Comparison of ENCODE assay signal across 17 cellular contexts in the genomic region with DNA sequence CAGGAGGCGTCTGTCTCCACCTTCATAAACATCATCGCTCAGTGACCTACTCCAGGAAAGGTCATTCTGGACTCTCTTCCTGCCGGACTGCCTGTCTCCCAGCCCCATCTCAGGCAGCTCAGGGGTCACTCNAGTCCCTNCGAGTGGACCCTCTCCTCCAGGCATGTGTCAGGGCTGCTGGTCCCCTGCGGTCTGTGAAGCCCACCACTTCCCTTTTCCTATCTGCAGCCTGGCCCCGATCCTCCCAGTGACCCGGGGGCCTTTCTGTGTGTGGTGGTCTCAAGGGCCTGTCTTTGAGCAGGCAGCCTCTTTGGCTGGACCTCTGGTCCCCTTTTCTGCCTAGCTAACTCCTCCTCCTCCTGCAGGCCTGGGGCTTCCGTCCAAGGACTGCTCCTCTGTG.
"Had no signal": no experiment of that assay in that cellular context is flagged by ENCODE, and none has a peak within 500 bp of the region (broad histone marks: within the 10 kb centered on the region; RNA-seq: fewer than 3 reads in every experiment).

No MANE protein-coding gene starts in this region.

- H3K4me1 ChIP-seq: colonic mucosa, left ventricle myocardium inferior, stomach had no signal

- H3K36me3 ChIP-seq: colonic mucosa, esophagus muscularis mucosa, gastrocnemius medialis, left ventricle myocardium inferior, neutrophil, ovary, stomach, vagina had no signal

- H3K27me3 ChIP-seq: colonic mucosa, esophagus muscularis mucosa, gastrocnemius medialis, ovary, stomach, vagina had no signal

- H3K4me3 Mint-ChIP-seq: naive B cell had no signal

- H3K4me3 ChIP-seq: colonic mucosa, esophagus muscularis mucosa, gastrocnemius medialis, left ventricle myocardium inferior, ovary, stomach, vagina had no signal

- H3K27ac ChIP-seq: colonic mucosa, esophagus muscularis mucosa, gastrocnemius medialis, left ventricle myocardium inferior, neutrophil, ovary, stomach, vagina had no signal

- H3K4me1 Mint-ChIP-seq: naive B cell had no signal

- H3K27ac Mint-ChIP-seq: naive B cell, nephron had no signal

- H3K36me3 Mint-ChIP-seq: naive B cell had no signal

- DNase-seq: colonic mucosa; effector CD4-positive, alpha-beta T cell; gastrocnemius medialis; kidney; left cardiac atrium; left ventricle myocardium inferior; mesendoderm; naive B cell; right cardiac atrium; small intestine; stimulated activated CD4-positive, alpha-beta T cell treated with anti-CD3 and anti-CD28 coated beads, Interleukin-12 subunit alpha, Interleukin-12 subunit beta, amount 100 ng/mL, for 4 hours; stomach had no signal

- H3K9me3 ChIP-seq: colonic mucosa, esophagus muscularis mucosa, gastrocnemius medialis, left ventricle myocardium inferior, neutrophil, ovary, stomach, vagina had no signal
